Comparison of ENCODE assay signal across 1 cellular context in the genomic region with DNA sequence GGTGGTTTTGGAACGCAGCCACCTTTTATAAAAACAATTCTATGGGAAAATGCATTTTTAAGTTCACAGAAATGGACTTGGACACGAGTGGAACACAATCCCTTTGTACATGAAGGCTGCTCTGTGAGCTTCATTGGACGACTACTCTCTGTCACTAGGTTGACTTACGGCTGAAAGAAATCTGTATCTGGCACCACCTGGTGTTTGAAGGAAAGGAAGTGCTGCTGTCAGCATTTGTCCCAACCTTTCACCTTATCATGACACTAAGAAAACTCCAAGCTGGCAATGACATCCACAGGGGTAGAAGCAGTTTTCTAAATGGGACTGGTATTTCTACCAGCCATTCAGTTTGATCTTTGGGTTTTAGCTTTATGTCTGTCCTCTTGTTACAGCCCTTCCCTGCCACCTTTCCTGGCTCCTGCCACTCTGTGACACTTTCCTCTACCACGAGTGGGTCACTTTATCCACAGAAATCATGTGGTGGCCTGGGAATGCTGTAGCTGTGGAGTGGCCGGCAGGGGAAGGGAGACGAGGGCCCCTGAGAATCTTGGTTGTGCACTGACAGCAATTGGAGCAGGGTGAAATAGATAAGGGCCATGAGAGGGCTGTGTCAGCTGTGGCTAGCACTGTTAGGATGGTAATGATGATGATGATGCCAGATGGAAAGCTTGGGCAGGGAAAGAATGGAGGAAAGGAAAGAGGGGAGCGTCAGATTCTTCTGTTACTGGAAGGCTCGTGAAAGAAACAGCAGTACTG.
A peak's percentile ranks its signal among the peaks of the same experiment; 100 is the strongest.
TF ChIP-seq lines count a peak whose summit lies in the region.

No MANE protein-coding gene starts in this region.

TF ChIP-seq in IMR-90, 13 proteins besides CTCF, POLR2A, EP300 and RAD21:
- TF ChIP-seq, protein P1, sequence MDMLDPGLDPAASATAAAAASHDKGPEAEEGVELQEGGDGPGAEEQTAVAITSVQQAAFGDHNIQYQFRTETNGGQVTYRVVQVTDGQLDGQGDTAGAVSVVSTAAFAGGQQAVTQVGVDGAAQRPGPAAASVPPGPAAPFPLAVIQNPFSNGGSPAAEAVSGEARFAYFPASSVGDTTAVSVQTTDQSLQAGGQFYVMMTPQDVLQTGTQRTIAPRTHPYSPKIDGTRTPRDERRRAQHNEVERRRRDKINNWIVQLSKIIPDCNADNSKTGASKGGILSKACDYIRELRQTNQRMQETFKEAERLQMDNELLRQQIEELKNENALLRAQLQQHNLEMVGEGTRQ (IDR thresholded peaks at IDR 0.05; ENCODE audit: low read depth, low read length), result no peak
- TF ChIP-seq CEBPB (IDR thresholded peaks at IDR 0.05; ENCODE audit: low read depth, low read length) (no peak), MAFK (IDR thresholded peaks at IDR 0.05; ENCODE audit: low read depth, low read length) (peak; percentile 71), CHD1 (IDR thresholded peaks at IDR 0.05; ENCODE audit: low read depth, low read length) (no peak), FOS (IDR thresholded peaks at IDR 0.05; ENCODE audit: low read depth, low read length) (no peak)
